ENCODE assay signal across 17 cellular contexts in the genomic region with DNA sequence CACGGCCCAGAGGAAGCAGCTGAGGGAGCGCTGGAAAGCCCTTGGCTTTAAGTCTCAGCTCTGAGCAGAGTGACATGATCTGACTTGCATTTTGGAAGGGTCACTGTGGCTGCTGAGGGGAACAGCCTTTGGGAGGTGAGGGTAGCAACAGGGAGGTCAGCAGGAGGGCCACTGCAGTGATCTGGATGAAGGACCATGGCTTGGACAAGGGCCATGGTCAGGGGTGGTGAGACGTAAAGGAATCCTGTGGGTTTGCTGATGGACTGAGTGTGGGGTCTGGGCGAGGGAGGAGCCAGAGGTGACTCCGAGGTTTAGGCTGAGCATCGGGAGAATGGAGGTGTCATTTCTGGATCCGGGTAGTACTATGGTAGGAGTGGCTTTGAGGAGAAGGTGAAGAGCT. TPM values are rescaled to one million over a fixed set of nuclear protein-coding genes. Genes with fewer than 3 reads are reported as not detected.
A peak's percentile ranks its signal among the peaks of the same experiment; 100 is the strongest.
DNase-seq lines count a peak whose midpoint lies in the region; ATAC-seq and TF ChIP-seq lines count a peak whose summit lies in the region.
"Had no signal": no experiment of that assay in that cellular context is flagged by ENCODE, and none has a peak within 500 bp of the region (broad histone marks: within the 10 kb centered on the region; RNA-seq: fewer than 3 reads in every experiment).

No MANE protein-coding gene starts in this region.

- H3K27me3 ChIP-seq in breast epithelium: no peaks in the 10 kb centered on the region
- H3K27me3 ChIP-seq: cardiac muscle cell, upper lobe of right lung had no signal

- CTCF ChIA-PET in HEK293 (lab: Yijun Ruan, JAX): interaction anchor here (0.5 kb wide), 1 partner anchor 427 kb away, joined by 3 read pairs; no protein-coding TSS in a partner anchor

- no peak for ATAC-seq in activated CD4-positive, CD25-positive, alpha-beta regulatory T cell treated with anti-CD3 and anti-CD28 coated beads, Interleukin-2, amount 50 U/mL, for 24 hours
- ATAC-seq in GM21717 (IDR thresholded peaks at IDR 0.05; ENCODE audit: unreplicated experiment): no peak
- ATAC-seq: upper lobe of right lung had no signal

- H3K27ac Mint-ChIP-seq in nephron progenitor cell: peak overlapping the region; percentile 62

- H3K4me3 Mint-ChIP-seq in nephron progenitor cell: no peak overlapping the region

- no peaks in the 10 kb centered on the region for H3K9me3 ChIP-seq in HEK293 (ENCODE audit: control insufficient read depth, insufficient read depth, low read depth, low read length)
- H3K9me3 ChIP-seq in breast epithelium: no peaks in the 10 kb centered on the region
- H3K9me3 ChIP-seq: upper lobe of right lung had no signal

- TF ChIP-seq CTCF in HEK293 (tag by site-specific recombination; IDR thresholded peaks at IDR 0.05): no peak
- no peak for TF ChIP-seq CTCF in breast epithelium (IDR thresholded peaks at IDR 0.05)
- TF ChIP-seq CTCF in nephron progenitor cell (IDR thresholded peaks at IDR 0.05): no peak

- no peaks in the 10 kb centered on the region for H3K4me1 ChIP-seq in HEK293 (ENCODE audit: control insufficient read depth, insufficient read depth, low read length)
- no peaks in the 10 kb centered on the region for H3K4me1 ChIP-seq in breast epithelium

- H3K36me3 Mint-ChIP-seq in nephron progenitor cell (ENCODE audit: low read depth): peaks cover 26% of the 10 kb centered on the region

- H3K4me1 Mint-ChIP-seq in nephron progenitor cell: no peaks in the 10 kb centered on the region

- intact Hi-C loops in breast epithelium (cut with DNase I; ENCODE audit: low total_unique reads): no loop called here

- H3K4me3 ChIP-seq in HEK293 (ENCODE audit: low read depth, low read length) (no peak overlapping the region), breast epithelium (no peak overlapping the region)
- H3K4me3 ChIP-seq: cardiac muscle cell, upper lobe of right lung had no signal

- DNase-seq in activated CD4-positive, CD25-positive, alpha-beta regulatory T cell treated with anti-CD3 and anti-CD28 coated beads, Interleukin-2, amount 50 U/mL, for 72 hours: peak; percentile 13
- no peak for DNase-seq in breast epithelium (ENCODE audit: low spot score in 2 of 2)
- DNase-seq in nephron progenitor cell: no peak
- DNase-seq in AG20443 (ENCODE audit: low spot score): no peak
- no peak for DNase-seq in stimulated activated CD8-positive, alpha-beta memory T cell treated with anti-CD3 and anti-CD28 coated beads, Interleukin-4, amount 100 ng/mL, for 48 hours
- DNase-seq: 8988T; effector memory CD4-positive, alpha-beta T cell; midbrain; NCI-H2081 treated with DMSO at 0.1 percent for 48 hours; NCI-H524; stimulated activated naive CD4-positive, alpha-beta T cell; upper lobe of right lung had no signal

- TF ChIP-seq POLR2A in breast epithelium (IDR thresholded peaks at IDR 0.05): no peak

- POLR2A ChIA-PET in HEK293 (lab: Yijun Ruan, JAX): no interaction called here

- peak overlapping the region; percentile 2; the same call in 1 of the 2 replicates for H3K27ac ChIP-seq in HEK293 (ENCODE audit: extremely low read depth, low read depth, low read length)
- H3K27ac ChIP-seq in breast epithelium: peak overlapping the region; percentile 10 to 21
- H3K27ac ChIP-seq: C4-2B, upper lobe of right lung had no signal

- H3K27me3 Mint-ChIP-seq in nephron progenitor cell (ENCODE audit: low read depth, poor library complexity): peaks cover 2% of the 10 kb centered on the region

- H3K9me3 Mint-ChIP-seq in nephron progenitor cell: no peaks in the 10 kb centered on the region

- peaks cover 27 to 88% of the 10 kb centered on the region in 2 experiments for H3K36me3 ChIP-seq in HEK293 (ENCODE audit: control insufficient read depth in 2 of 2, insufficient read depth in 1 of 2, low read length in 2 of 2)
- H3K36me3 ChIP-seq in breast epithelium: peaks cover 9% of the 10 kb centered on the region

TF ChIP-seq in HEK293, 187 proteins besides CTCF, POLR2A, EP300 and RAD21:
- no peak for TF ChIP-seq ZNF837 (tag by site-specific recombination; IDR thresholded peaks at IDR 0.05)
- no peak for TF ChIP-seq ZNF701 (tag by site-specific recombination; IDR thresholded peaks at IDR 0.05)
- no peak for TF ChIP-seq ZNF473 (tag by site-specific recombination; IDR thresholded peaks at IDR 0.05)
- no peak for TF ChIP-seq ZSCAN18 (tag by site-specific recombination; IDR thresholded peaks at IDR 0.05)
- no peak for TF ChIP-seq ZNF266 (tag by site-specific recombination; IDR thresholded peaks at IDR 0.05; ENCODE audit: low read depth)
- TF ChIP-seq, protein P1, sequence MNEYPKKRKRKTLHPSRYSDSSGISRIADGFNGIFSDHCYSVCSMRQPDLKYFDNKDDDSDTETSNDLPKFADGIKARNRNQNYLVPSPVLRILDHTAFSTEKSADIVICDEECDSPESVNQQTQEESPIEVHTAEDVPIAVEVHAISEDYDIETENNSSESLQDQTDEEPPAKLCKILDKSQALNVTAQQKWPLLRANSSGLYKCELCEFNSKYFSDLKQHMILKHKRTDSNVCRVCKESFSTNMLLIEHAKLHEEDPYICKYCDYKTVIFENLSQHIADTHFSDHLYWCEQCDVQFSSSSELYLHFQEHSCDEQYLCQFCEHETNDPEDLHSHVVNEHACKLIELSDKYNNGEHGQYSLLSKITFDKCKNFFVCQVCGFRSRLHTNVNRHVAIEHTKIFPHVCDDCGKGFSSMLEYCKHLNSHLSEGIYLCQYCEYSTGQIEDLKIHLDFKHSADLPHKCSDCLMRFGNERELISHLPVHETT (tag by site-specific recombination; IDR thresholded peaks at IDR 0.05): no peak
- TF ChIP-seq ZNF23 (tag by site-specific recombination; IDR thresholded peaks at IDR 0.05; ENCODE audit: borderline replicate concordance): no peak
- no peak for TF ChIP-seq SCRT1 (tag by site-specific recombination; IDR thresholded peaks at IDR 0.05; ENCODE audit: borderline replicate concordance)
- TF ChIP-seq KLF9 (tag by site-specific recombination; IDR thresholded peaks at IDR 0.05; ENCODE audit: low read depth): no peak
- TF ChIP-seq ZNF223 (tag by site-specific recombination; IDR thresholded peaks at IDR 0.05): no peak
- TF ChIP-seq ZNF530 (tag by site-specific recombination; IDR thresholded peaks at IDR 0.05; ENCODE audit: low read depth): no peak
- TF ChIP-seq ZNF747 (tag by site-specific recombination; IDR thresholded peaks at IDR 0.05): no peak
- no peak for TF ChIP-seq ZNF366 (tag by site-specific recombination; conservative IDR thresholded peaks at IDR 0.05)
- TF ChIP-seq YY2 (tag by site-specific recombination; IDR thresholded peaks at IDR 0.05): no peak
- TF ChIP-seq FEZF1 (tag by site-specific recombination; IDR thresholded peaks at IDR 0.05): no peak
- no peak for TF ChIP-seq ZNF138 (tag by site-specific recombination; IDR thresholded peaks at IDR 0.05; ENCODE audit: borderline replicate concordance)
- no peak for TF ChIP-seq ZNF501 (tag by site-specific recombination; IDR thresholded peaks at IDR 0.05)
TF ChIP-seq in HEK293: peak in this region for 0.

RNA-seq across cellular contexts. Expression of gene SGSM3, which starts 33.3 kb away (rescaled TPM):
- total RNA-seq in breast epithelium: 10 to 100 TPM; 34.7 to 69.2 (median 55.3) TPM

RNA-seq across cellular contexts. Expression of gene ADSL, which starts 57.4 kb away (rescaled TPM):
- 10 to 100 TPM; 66.6 to 92.3 (median 74.7) TPM for total RNA-seq in breast epithelium
